Comparison of ENCODE assay signal across 9 cellular contexts in genomic region chr2:78992807-78993517, GRCh38. TPM values are rescaled to one million over a fixed set of nuclear protein-coding genes. Genes with fewer than 3 reads are reported as not detected.
DNase-seq lines count a peak whose midpoint lies in the region; FAIRE-seq lines count a peak whose summit lies in the region.
"Had no signal": no experiment of that assay in that cellular context is flagged by ENCODE, and none has a peak within 500 bp of the region (broad histone marks: within the 10 kb centered on the region; RNA-seq: fewer than 3 reads in every experiment).

No MANE protein-coding gene starts in this region.

- no peak overlapping the region for H3K27ac ChIP-seq in small intestine (ENCODE audit: low read depth in 1 of 2, low read length in 1 of 2)

- 2 to 6% (median 3%) methylated on average over 44 to 45 of the region's 45 CpGs for whole genome bisulfite sequencing in small intestine, 3 donors

- FAIRE-seq in small intestine (lab: Jason Lieb, UNC): no peak
- FAIRE-seq: A204.1 had no signal

- no peaks in the 10 kb centered on the region for H3K36me3 ChIP-seq in small intestine (ENCODE audit: control insufficient read depth in 2 of 2, insufficient read depth in 2 of 2, low read length in 2 of 2)

- peak overlapping the region; percentile 45 for H3K4me3 ChIP-seq in iPS-11a (ENCODE audit: low read depth, low read length)
- H3K4me3 ChIP-seq in small intestine (ENCODE audit: low read depth in 1 of 2, low read length in 2 of 2): peak overlapping the region in 1 of 2 donors; percentile 33

- peak; percentile 21 for DNase-seq in DMS 273 (lab: John Stamatoyannopoulos, UW; ENCODE audit: unreplicated experiment)
- no peak for DNase-seq in DMS 273 treated with DMSO at 0.1 percent for 48 hours (lab: John Stamatoyannopoulos, UW)
- peak; percentile 80 for DNase-seq in NCI-H69 (lab: John Stamatoyannopoulos, UW)
- DNase-seq in small intestine: peak; percentile 79
- DNase-seq in 8988T: no peak
- DNase-seq in amniotic stem cell (lab: John Stamatoyannopoulos, UW): no peak
- no peak for DNase-seq in stimulated activated CD4-positive, alpha-beta T cell treated with anti-CD3 and anti-CD28 coated beads, Interleukin-15, amount 100 ng/mL, for 24 hours

- H3K4me1 ChIP-seq in small intestine (ENCODE audit: control insufficient read depth in 2 of 2, insufficient read depth in 1 of 2, low read depth in 1 of 2, low read length in 1 of 2): peaks cover 0 to 2% of the 10 kb centered on the region in 2 donors

- H3K9me3 ChIP-seq in small intestine (ENCODE audit: control insufficient read depth, low read depth): no peaks in the 10 kb centered on the region

- H3K27me3 ChIP-seq in small intestine (ENCODE audit: control insufficient read depth in 2 of 2, insufficient read depth in 2 of 2, low read length in 2 of 2): peaks cover 0 to 10% of the 10 kb centered on the region in 2 donors

RNA-seq across cellular contexts. Expression of gene REG3G, which starts 32.5 kb away (rescaled TPM):
- 10 to 100 TPM in 1 of 3 donors, 1 to 10 TPM in 1, under 1 TPM in 1; 0.89 to 11.9 (median 3.2) TPM for polyA plus RNA-seq in small intestine

Comparison
In these comparisons a context has a peak if more than half of its experiments do, and no peak if none do; other contexts are left out.
1. DNase-seq: peak in DMS 273 (single experiment), NCI-H69 (single experiment) and small intestine (single experiment); none in DMS 273 treated with DMSO at 0.1 percent for 48 hours (single experiment), 8988T (single experiment), amniotic stem cell (single experiment) and stimulated activated CD4-positive, alpha-beta T cell treated with anti-CD3 and anti-CD28 coated beads, Interleukin-15, amount 100 ng/mL, for 24 hours (single experiment).